ENCODE assay signal across 8 cellular contexts in genomic region chrX:21374994-21375794, GRCh38. TPM values are rescaled to one million over a fixed set of nuclear protein-coding genes. Genes with fewer than 3 reads are reported as not detected.
A peak's percentile ranks its signal among the peaks of the same experiment; 100 is the strongest.
DNase-seq lines count a peak whose midpoint lies in the region; ATAC-seq and TF ChIP-seq lines count a peak whose summit lies in the region.

No MANE protein-coding gene starts in this region.

- H4K20me1 ChIP-seq in GM23338 (replicated peaks; ENCODE audit: insufficient read depth) = no peaks in the 10 kb centered on the region

- H3K9me3 Mint-ChIP-seq in GM23338 = no peaks in the 10 kb centered on the region
- no peaks in the 10 kb centered on the region for H3K9me3 Mint-ChIP-seq in WTC11

- POLR2A ChIA-PET in WTC11 (lab: Charles Lee) = interaction anchor here (0.6 to 0.7 kb wide), 2 partner anchors 15 to 402 kb away, joined by 3 to 4 read pairs; no protein-coding TSS in a partner anchor

- H3K27ac Mint-ChIP-seq in GM23338 = no peak overlapping the region
- H3K27ac Mint-ChIP-seq in WTC11 = no peak overlapping the region

- in situ Hi-C loops in gastrocnemius medialis (cut with MboI; ENCODE audit: low sequenced_read_pairs in 4 of 4) = no loop called here

- H3K4me1 ChIP-seq in GM23338 (ENCODE audit: insufficient read depth) (peaks cover 21% of the 10 kb centered on the region), cardiac muscle cell (ENCODE audit: low read depth) (no peaks in the 10 kb centered on the region), gastrocnemius medialis (peaks cover 0 to 7% of the 10 kb centered on the region in 2 donors)

- CTCF ChIA-PET in WTC11 (lab: Charles Lee) = interaction anchor here (0.6 to 0.7 kb wide), 2 partner anchors 722 to 845 kb away, joined by 3 read pairs; no protein-coding TSS in a partner anchor

- TF ChIP-seq CTCF in GM10266 (IDR thresholded peaks at IDR 0.05; ENCODE audit: control insufficient read depth, insufficient read depth, low read depth, missing control alignments) (no peak), GM23338 (conservative IDR thresholded peaks at IDR 0.05; ENCODE audit: low read depth in 2 of 2) (no peak), WTC11 (IDR thresholded peaks at IDR 0.05) (no peak), cardiac muscle cell (IDR thresholded peaks at IDR 0.05; ENCODE audit: low read depth, low read length) (no peak), gastrocnemius medialis (IDR thresholded peaks at IDR 0.05 in 4 of 5, conservative IDR thresholded peaks at IDR 0.05 in 1 of 5) (no peak)

- H3K27ac ChIP-seq in GM23338 (ENCODE audit: low read depth) = no peak overlapping the region
- no peak overlapping the region for H3K27ac ChIP-seq in cardiac muscle cell
- H3K27ac ChIP-seq in gastrocnemius medialis = no peak overlapping the region

- ATAC-seq in GM23338 (peak; percentile 33), WTC11 (peak; percentile 10), gastrocnemius medialis (no peak), HG03469 (IDR thresholded peaks at IDR 0.05; ENCODE audit: unreplicated experiment) (no peak)

- peaks cover 49% of the 10 kb centered on the region for H3K79me2 ChIP-seq in GM23338 (replicated peaks; ENCODE audit: insufficient read depth)

- peak overlapping the region; percentile 88 for H3K4me3 Mint-ChIP-seq in GM23338
- H3K4me3 Mint-ChIP-seq in WTC11 = peak overlapping the region; percentile 87

- H3K9me2 ChIP-seq in GM23338 (ENCODE audit: insufficient read depth) = no peaks in the 10 kb centered on the region

- H3K4me2 ChIP-seq in GM23338 = peak overlapping the region; percentile 76

- H3K4me3 ChIP-seq in GM23338 (peak overlapping the region; percentile 67), cardiac muscle cell (peak overlapping the region; percentile 65), gastrocnemius medialis (peak overlapping the region; percentile 46 to 57 (median 54))

- H3F3A ChIP-seq in GM23338 (replicated peaks; ENCODE audit: low read depth) = no peaks in the 10 kb centered on the region

- no peak for TF ChIP-seq POLR2A in gastrocnemius medialis (IDR thresholded peaks at IDR 0.05)

- H3K36me3 Mint-ChIP-seq in GM23338 (ENCODE audit: low read depth) (no peaks in the 10 kb centered on the region), WTC11 (no peaks in the 10 kb centered on the region)

- H3K9me3 ChIP-seq in cardiac muscle cell (ENCODE audit: low read depth) (no peaks in the 10 kb centered on the region), gastrocnemius medialis (no peaks in the 10 kb centered on the region)

- H3K4me1 Mint-ChIP-seq in GM23338 (peaks cover 24% of the 10 kb centered on the region; the same call in 2 of the 3 replicates), WTC11 (peaks cover 25% of the 10 kb centered on the region)

- intact Hi-C loops in gastrocnemius medialis (cut with DNase I; ENCODE audit: low total_unique reads) = loop anchor here (10.0 kb wide), 1 partner anchor 850 kb away; no protein-coding TSS in a partner anchor

- H3K27me3 Mint-ChIP-seq in GM23338 (ENCODE audit: insufficient read depth, low read depth, poor library complexity) (peaks cover 6% of the 10 kb centered on the region), WTC11 (ENCODE audit: low read depth) (peaks cover 22% of the 10 kb centered on the region)

- no peaks in the 10 kb centered on the region for H3K36me3 ChIP-seq in GM23338 (ENCODE audit: insufficient read depth)
- no peaks in the 10 kb centered on the region for H3K36me3 ChIP-seq in cardiac muscle cell
- no peaks in the 10 kb centered on the region for H3K36me3 ChIP-seq in gastrocnemius medialis

- DNase-seq in GM10266 (ENCODE audit: extremely low spot score) (peak; percentile 6), GM23338 (ENCODE audit: low spot score) (peak; percentile 23), WTC11 (ENCODE audit: low spot score) (peak; percentile 10), cardiac muscle cell (ENCODE audit: low read depth in 1 of 2, low spot score in 1 of 2) (peak in 1 of 2 donors; percentile 2), gastrocnemius medialis (no peak), foreskin melanocyte (no peak), hippocampal formation (lab: John Stamatoyannopoulos, UW) (no peak)

- no peak overlapping the region; the same call in 1 of the 2 replicates for H2AFZ ChIP-seq in GM23338

- peaks cover 10% of the 10 kb centered on the region for H3K27me3 ChIP-seq in GM23338 (ENCODE audit: insufficient read depth)
- H3K27me3 ChIP-seq in cardiac muscle cell = peaks cover 26% of the 10 kb centered on the region
- H3K27me3 ChIP-seq in gastrocnemius medialis = peaks cover 7 to 32% (median 25%) of the 10 kb centered on the region in 3 donors

TF ChIP-seq in GM23338, 12 proteins besides CTCF, POLR2A, EP300 and RAD21:
- no peak for TF ChIP-seq NANOG (IDR thresholded peaks at IDR 0.05; ENCODE audit: borderline replicate concordance)
- TF ChIP-seq EZH2 (IDR thresholded peaks at IDR 0.05; ENCODE audit: low read depth, unreplicated experiment) = no peak
- TF ChIP-seq POLR2AphosphoS5 (IDR thresholded peaks at IDR 0.05; ENCODE audit: low read depth) = no peak

TF ChIP-seq in WTC11, 78 proteins besides CTCF, POLR2A, EP300 and RAD21 (continues in another document):
- TF ChIP-seq KAT7 (CRISPR knock-in tag; IDR thresholded peaks at IDR 0.05; ENCODE audit: borderline replicate concordance) (no peak), SOX15 (CRISPR knock-in tag; IDR thresholded peaks at IDR 0.05) (no peak), ZMAT4 (CRISPR knock-in tag; IDR thresholded peaks at IDR 0.05) (no peak), ERG (CRISPR knock-in tag; IDR thresholded peaks at IDR 0.05) (no peak), ETV6 (CRISPR knock-in tag; IDR thresholded peaks at IDR 0.05) (no peak), ZNF138 (CRISPR knock-in tag; conservative IDR thresholded peaks at IDR 0.05) (no peak), CBFB (CRISPR knock-in tag; IDR thresholded peaks at IDR 0.05; ENCODE audit: low read depth) (no peak), PRRX2 (CRISPR knock-in tag; IDR thresholded peaks at IDR 0.05) (no peak), ZNF396 (CRISPR knock-in tag; IDR thresholded peaks at IDR 0.05; ENCODE audit: borderline replicate concordance) (no peak), TP53 (CRISPR knock-in tag; IDR thresholded peaks at IDR 0.05) (no peak), ZNF219 (CRISPR knock-in tag; IDR thresholded peaks at IDR 0.05; ENCODE audit: borderline replicate concordance) (no peak), FOXK1 (CRISPR knock-in tag; IDR thresholded peaks at IDR 0.05) (no peak), TEAD4 (CRISPR knock-in tag; IDR thresholded peaks at IDR 0.05) (no peak), MLX (CRISPR knock-in tag; IDR thresholded peaks at IDR 0.05) (no peak), GRHL2 (CRISPR knock-in tag; IDR thresholded peaks at IDR 0.05; ENCODE audit: insufficient replicate concordance, severe bottlenecking) (no peak), E2F5 (CRISPR knock-in tag; IDR thresholded peaks at IDR 0.05) (no peak)

RNA-seq across cellular contexts. Expression of gene CNKSR2, which starts 1.0 kb away (rescaled TPM):
- total RNA-seq in GM23338 (2014; rRNA removed; shearing (Covaris generic)) = 40.9 and 49.5 TPM in 2 replicates
- polyA plus RNA-seq in GM23338 (2016; fragmentation: Nextera tagmentation; extraction: Ambion mirVana) = 10.9 and 13.9 TPM in 2 replicates
- total RNA-seq in WTC11 (2021) = 5.2 to 11.3 TPM (median 7.7 TPM) in 3 replicates
- 24.4 and 25.3 TPM in 2 replicates for total RNA-seq in cardiac muscle cell
- polyA plus RNA-seq in cardiac muscle cell = 1.5 and 3.7 TPM in 2 replicates
- 1 to 10 TPM in 2 of 4 donors, under 1 TPM in 2; 0.44 to 8.7 (median 3.0) TPM for total RNA-seq in gastrocnemius medialis

Comparison
In these comparisons a context has a peak if more than half of its experiments do, and no peak if none do; other contexts are left out.
1. DNase-seq: peak in GM10266 (single experiment), GM23338 (single experiment) and WTC11 (single experiment); none in gastrocnemius medialis (0 of 2), foreskin melanocyte (single experiment) and hippocampal formation (0 of 2).
2. ATAC-seq: peak in GM23338 (single experiment) and WTC11 (single experiment); none in gastrocnemius medialis (0 of 2) and HG03469 (single experiment).
3. Peak in every context shown above with its lines, with median percentiles within 50 percentile points of each other: H3K4me3 ChIP-seq.